8 cellular contexts compared by ENCODE assay signal in the genomic region with DNA sequence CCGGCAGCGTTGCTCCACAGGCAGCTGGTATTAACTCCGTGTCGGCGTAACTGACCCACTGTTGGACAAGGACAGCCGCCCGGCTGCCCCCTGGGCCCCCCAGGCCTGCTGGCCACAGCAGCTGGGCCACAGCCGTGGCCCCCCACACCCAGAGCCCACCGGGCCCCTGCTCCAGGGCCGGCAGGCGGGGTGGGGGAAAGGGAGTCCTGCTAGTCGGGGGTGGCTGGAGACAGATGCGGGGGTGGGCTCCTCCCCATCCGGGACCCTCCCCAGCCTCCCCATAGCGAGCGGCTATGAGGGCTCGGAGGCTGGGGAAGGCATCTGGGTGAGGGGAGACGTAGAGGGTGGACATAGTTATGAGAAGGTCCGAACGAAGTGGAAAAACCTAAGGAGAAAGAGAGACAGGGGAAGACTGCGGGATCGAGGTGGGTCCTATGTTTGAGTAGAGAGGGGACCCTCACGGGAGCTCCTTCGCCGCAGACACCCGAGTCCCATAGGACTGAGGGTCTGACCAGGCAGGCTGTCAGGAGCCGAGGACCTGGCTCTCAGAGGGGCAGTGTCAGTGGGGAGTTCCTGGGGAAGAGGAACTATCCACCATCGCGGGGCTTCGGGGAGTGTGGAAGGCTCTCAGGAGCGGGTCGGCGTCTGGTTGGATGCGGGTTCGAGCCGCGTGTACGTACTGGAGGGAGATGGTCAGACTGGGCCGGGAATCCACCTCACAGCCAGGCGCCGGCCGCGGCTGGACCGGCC. TPM values are rescaled to one million over a fixed set of nuclear protein-coding genes. Genes with fewer than 3 reads are reported as not detected.
DNase-seq lines count a peak whose midpoint lies in the region; ATAC-seq and TF ChIP-seq lines count a peak whose summit lies in the region.

No MANE protein-coding gene starts in this region.

- H3K4me1 ChIP-seq in sigmoid colon, result peaks cover 0 to 22% (median 17%) of the 10 kb centered on the region in 4 donors

- DNase-seq in activated CD4-positive, alpha-beta T cell treated with anti-CD3 and anti-CD28 coated beads, Interleukin-2, amount 10 ng/mL, durations not matched to agents 24 days and 14 days, result peak; percentile 68
- DNase-seq in activated CD4-positive, alpha-beta T cell treated with anti-CD3 and anti-CD28 coated beads, Interleukin-2, amount 50 U/mL, for 1 hour, result no peak
- peak; percentile 33 for DNase-seq in left ventricle myocardium superior
- DNase-seq in sigmoid colon, result no peak
- DNase-seq in NCI-H2081 treated with DMSO at 0.1 percent for 48 hours (lab: John Stamatoyannopoulos, UW), result no peak
- no peak for DNase-seq in HPDE6-E6E7 (ENCODE audit: extremely low spot score)

- H3K27ac Mint-ChIP-seq in activated CD4-positive, alpha-beta T cell treated with anti-CD3 and anti-CD28 coated beads, Interleukin-2, amount 10 ng/mL, durations not matched to agents 24 days and 14 days, result peak overlapping the region; percentile 97
- peak overlapping the region; percentile 99 for H3K27ac Mint-ChIP-seq in activated T-helper 17 cell treated with anti-CD3 and anti-CD28 coated beads, Interleukin-2, amount 50 U/mL, for 72 hours

- intact Hi-C loops in activated CD4-positive, alpha-beta T cell treated with anti-CD3 and anti-CD28 coated beads, Interleukin-2, amount 10 ng/mL, durations not matched to agents 24 days and 14 days (cut with micrococcal nuclease), result loop anchor here (1.0 to 2.0 kb wide), 6 partner anchors 12 to 66 kb away; a partner anchor contains a TSS
- intact Hi-C loops in left ventricle myocardium superior (cut with micrococcal nuclease) (no loop called here), sigmoid colon (cut with DNase I) (loop anchor here (2.0 to 5.0 kb wide), 2 partner anchors 54 to 88 kb away; a partner anchor contains a TSS)

- peaks cover 36% of the 10 kb centered on the region for H3K4me1 Mint-ChIP-seq in activated CD4-positive, alpha-beta T cell treated with anti-CD3 and anti-CD28 coated beads, Interleukin-2, amount 10 ng/mL, durations not matched to agents 24 days and 14 days
- peaks cover 30% of the 10 kb centered on the region for H3K4me1 Mint-ChIP-seq in activated T-helper 17 cell treated with anti-CD3 and anti-CD28 coated beads, Interleukin-2, amount 50 U/mL, for 72 hours

- H3K27ac ChIP-seq in sigmoid colon, result peak overlapping the region; percentile 90 to 94 (median 91)

- no peaks in the 10 kb centered on the region for H3K9me3 Mint-ChIP-seq in activated CD4-positive, alpha-beta T cell treated with anti-CD3 and anti-CD28 coated beads, Interleukin-2, amount 10 ng/mL, durations not matched to agents 24 days and 14 days
- H3K9me3 Mint-ChIP-seq in activated T-helper 17 cell treated with anti-CD3 and anti-CD28 coated beads, Interleukin-2, amount 50 U/mL, for 72 hours, result no peaks in the 10 kb centered on the region

- no peaks in the 10 kb centered on the region for H3K9me3 ChIP-seq in sigmoid colon

- H3K4me3 ChIP-seq in sigmoid colon, result peak overlapping the region; percentile 80 to 97 (median 90)

- TF ChIP-seq CTCF in sigmoid colon (IDR thresholded peaks at IDR 0.05), result no peak

- 1% methylated on average over 44 of the region's 44 CpGs for WGBS in sigmoid colon, 2 donors

- H3K36me3 ChIP-seq in sigmoid colon, result peaks cover 0 to 35% (median 2%) of the 10 kb centered on the region in 4 donors

- TF ChIP-seq POLR2A in sigmoid colon (IDR thresholded peaks at IDR 0.05), result no peak

- TF ChIP-seq EP300 in sigmoid colon (IDR thresholded peaks at IDR 0.05), result no peak

- ATAC-seq in HG03439 (IDR thresholded peaks at IDR 0.05; ENCODE audit: unreplicated experiment), result peak; percentile 8
- ATAC-seq in activated T-helper 17 cell treated with anti-CD3 and anti-CD28 coated beads, Interleukin-2, amount 50 U/mL, for 72 hours (replicated peaks), result peak; percentile 10
- ATAC-seq in left ventricle myocardium superior, result peak; percentile 9

- H3K4me3 Mint-ChIP-seq in activated CD4-positive, alpha-beta T cell treated with anti-CD3 and anti-CD28 coated beads, Interleukin-2, amount 10 ng/mL, durations not matched to agents 24 days and 14 days, result peak overlapping the region; percentile 86
- peak overlapping the region; percentile 72 for H3K4me3 Mint-ChIP-seq in activated T-helper 17 cell treated with anti-CD3 and anti-CD28 coated beads, Interleukin-2, amount 50 U/mL, for 72 hours

- H3K27me3 ChIP-seq in sigmoid colon, result no peaks in the 10 kb centered on the region

- H3K36me3 Mint-ChIP-seq in activated CD4-positive, alpha-beta T cell treated with anti-CD3 and anti-CD28 coated beads, Interleukin-2, amount 10 ng/mL, durations not matched to agents 24 days and 14 days (ENCODE audit: low read depth), result peaks cover 37% of the 10 kb centered on the region
- H3K36me3 Mint-ChIP-seq in activated T-helper 17 cell treated with anti-CD3 and anti-CD28 coated beads, Interleukin-2, amount 50 U/mL, for 72 hours (ENCODE audit: low read depth), result peaks cover 77% of the 10 kb centered on the region

- no peaks in the 10 kb centered on the region for H3K27me3 Mint-ChIP-seq in activated CD4-positive, alpha-beta T cell treated with anti-CD3 and anti-CD28 coated beads, Interleukin-2, amount 10 ng/mL, durations not matched to agents 24 days and 14 days
- H3K27me3 Mint-ChIP-seq in activated T-helper 17 cell treated with anti-CD3 and anti-CD28 coated beads, Interleukin-2, amount 50 U/mL, for 72 hours, result no peaks in the 10 kb centered on the region

RNA-seq across cellular contexts. Expression of a gene that starts 0.5 kb away (rescaled TPM):
- total RNA-seq in activated CD4-positive, alpha-beta T cell treated with anti-CD3 and anti-CD28 coated beads, Interleukin-2, amount 10 ng/mL, durations not matched to agents 24 days and 14 days, result 173 and 181 TPM in 2 replicates
- 100 to 1,000 TPM in 1 of 2 donors, 10 to 100 TPM in 1; 75.3 to 134 TPM for total RNA-seq in activated T-helper 17 cell treated with anti-CD3 and anti-CD28 coated beads, Interleukin-2, amount 50 U/mL, for 72 hours
- 22.5 TPM for total RNA-seq in left ventricle myocardium superior
- 10 to 100 TPM; 16.0 to 36.2 (median 27.7) TPM for total RNA-seq in sigmoid colon
- 10 to 100 TPM in 1 of 3 donors, 1 to 10 TPM in 2; 6.0 to 50.9 (median 6.0) TPM for polyA plus RNA-seq in sigmoid colon

RNA-seq across cellular contexts. Expression of a gene that starts 11.7 kb away (rescaled TPM):
- 142 and 146 TPM in 2 replicates for total RNA-seq in activated CD4-positive, alpha-beta T cell treated with anti-CD3 and anti-CD28 coated beads, Interleukin-2, amount 10 ng/mL, durations not matched to agents 24 days and 14 days
- 100 to 1,000 TPM in 1 of 2 donors, 10 to 100 TPM in 1; 92.5 to 139 TPM for total RNA-seq in activated T-helper 17 cell treated with anti-CD3 and anti-CD28 coated beads, Interleukin-2, amount 50 U/mL, for 72 hours
- total RNA-seq in left ventricle myocardium superior (20.1 TPM), sigmoid colon (10 to 100 TPM; 29.6 to 53.5 (median 48.1) TPM)
- polyA plus RNA-seq in sigmoid colon, result 10 to 100 TPM; 28.4 to 94.7 (median 49.9) TPM

RNA-seq across cellular contexts. Expression of a gene that starts 17.9 kb away (rescaled TPM):
- total RNA-seq in activated CD4-positive, alpha-beta T cell treated with anti-CD3 and anti-CD28 coated beads, Interleukin-2, amount 10 ng/mL, durations not matched to agents 24 days and 14 days, result 3.0 and 3.2 TPM in 2 replicates
- 1 to 10 TPM; 2.9 to 4.2 TPM for total RNA-seq in activated T-helper 17 cell treated with anti-CD3 and anti-CD28 coated beads, Interleukin-2, amount 50 U/mL, for 72 hours
- 12.8 TPM for total RNA-seq in left ventricle myocardium superior
- 1 to 10 TPM in 1 of 4 donors, under 1 TPM in 2, not detected in 1; 0.14 to 3.9 (median 0.71) TPM for total RNA-seq in sigmoid colon
- 1 to 10 TPM; 2.8 to 6.0 (median 3.6) TPM for polyA plus RNA-seq in sigmoid colon

RNA-seq across cellular contexts. Expression of a gene that starts 20.0 kb away (rescaled TPM):
- 1.8 and 2.5 TPM in 2 replicates for total RNA-seq in activated CD4-positive, alpha-beta T cell treated with anti-CD3 and anti-CD28 coated beads, Interleukin-2, amount 10 ng/mL, durations not matched to agents 24 days and 14 days
- 1 to 10 TPM; 2.7 to 2.9 TPM for total RNA-seq in activated T-helper 17 cell treated with anti-CD3 and anti-CD28 coated beads, Interleukin-2, amount 50 U/mL, for 72 hours
- total RNA-seq in left ventricle myocardium superior (2.0 TPM), sigmoid colon (1 to 10 TPM; 1.1 to 2.3 (median 1.8) TPM)
- 1 to 10 TPM in 1 of 3 donors, under 1 TPM in 2; 0.23 to 1.2 (median 0.60) TPM for polyA plus RNA-seq in sigmoid colon

RNA-seq across cellular contexts. Expression of a gene that starts 20.3 kb away (rescaled TPM):
- 189 and 190 TPM in 2 replicates for total RNA-seq in activated CD4-positive, alpha-beta T cell treated with anti-CD3 and anti-CD28 coated beads, Interleukin-2, amount 10 ng/mL, durations not matched to agents 24 days and 14 days
- total RNA-seq in activated T-helper 17 cell treated with anti-CD3 and anti-CD28 coated beads, Interleukin-2, amount 50 U/mL, for 72 hours, result 100 to 1,000 TPM; 124 to 189 TPM
- 341 TPM for total RNA-seq in left ventricle myocardium superior
- total RNA-seq in sigmoid colon, result 100 to 1,000 TPM; 147 to 321 (median 168) TPM
- 10 to 100 TPM; 39.0 to 70.1 (median 63.1) TPM for polyA plus RNA-seq in sigmoid colon

Comparison
In these comparisons a context has a peak if more than half of its experiments do, and no peak if none do; other contexts are left out.
1. DNase-seq: peak in activated CD4-positive, alpha-beta T cell treated with anti-CD3 and anti-CD28 coated beads, Interleukin-2, amount 10 ng/mL, durations not matched to agents 24 days and 14 days (single experiment) and left ventricle myocardium superior (single experiment); none in activated CD4-positive, alpha-beta T cell treated with anti-CD3 and anti-CD28 coated beads, Interleukin-2, amount 50 U/mL, for 1 hour (single experiment), sigmoid colon (single experiment), NCI-H2081 treated with DMSO at 0.1 percent for 48 hours (single experiment) and HPDE6-E6E7 (single experiment).
2. Peak in every context shown above with its lines, with median percentiles within 50 percentile points of each other: ATAC-seq.